In the genomic region with DNA sequence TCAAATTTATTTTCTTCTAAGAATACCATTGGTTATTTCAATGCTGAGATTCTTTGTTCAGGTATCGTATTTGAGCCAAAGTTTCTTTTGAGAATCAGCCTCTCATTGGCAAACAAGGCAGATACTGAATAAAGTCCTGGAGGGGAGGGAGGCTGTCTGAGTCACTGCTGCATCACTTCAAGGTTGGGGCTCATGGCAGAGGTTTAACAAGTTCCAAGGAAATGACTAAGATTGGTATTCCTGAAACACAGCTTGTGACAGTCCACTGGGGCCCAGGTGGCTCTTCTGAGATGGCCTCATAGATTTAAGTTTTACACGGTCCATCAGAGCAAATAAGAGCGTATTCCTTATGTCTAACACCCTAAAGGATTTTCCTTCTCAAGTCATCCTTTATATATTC, we compare ENCODE assay signal across 14 cellular contexts.
DNase-seq lines count a peak whose midpoint lies in the region; FAIRE-seq and TF ChIP-seq lines count a peak whose summit lies in the region.
"Had no signal": no experiment of that assay in that cellular context is flagged by ENCODE, and none has a peak within 500 bp of the region (broad histone marks: within the 10 kb centered on the region; RNA-seq: fewer than 3 reads in every experiment).

No MANE protein-coding gene starts in this region.

- H3K9me3 ChIP-seq in BE2C: no peaks in the 10 kb centered on the region

- no peak overlapping the region for H3K4me3 ChIP-seq in BE2C (ENCODE audit: low read depth, low read length)
- H3K4me3 ChIP-seq: GM12878 had no signal

- DNase-seq in GM03348 (ENCODE audit: low spot score): peak; percentile 73
- DNase-seq in RCC 7860 (ENCODE audit: low spot score): peak; percentile 89
- peak; percentile 91 for DNase-seq in epithelial cell of prostate (ENCODE audit: low read depth, low spot score)
- DNase-seq in non-pigmented ciliary epithelial cell (ENCODE audit: low read depth): peak; percentile 43
- DNase-seq in BE2C: no peak
- no peak for DNase-seq in NCI-H1105 (lab: John Stamatoyannopoulos, UW)
- DNase-seq in DMS 273 (lab: John Stamatoyannopoulos, UW; ENCODE audit: unreplicated experiment): no peak
- DNase-seq in GM19239 (ENCODE audit: insufficient read length, low spot score): no peak
- DNase-seq: activated B cell treated with CpG ODN at 0.5 μM for 24 hours; activated T-cell treated with anti-CD3 and anti-CD28 coated beads, Interleukin-2, amount 50 U/mL, for 4 hours; NCI-H2171 treated with DMSO at 0.1 percent for 48 hours; right cardiac atrium; Right ventricle myocardium superior had no signal

- H3K27ac ChIP-seq in epithelial cell of prostate: peak overlapping the region; percentile 85

- H3K36me3 ChIP-seq in BE2C: no peaks in the 10 kb centered on the region

- H3K4me1 ChIP-seq in BE2C: no peaks in the 10 kb centered on the region

- FAIRE-seq in RCC 7860 (lab: Jason Lieb, UNC) (peak; percentile 97), GM19239 (lab: Jason Lieb, UNC) (no peak)
- FAIRE-seq: GM12878 had no signal

- H3K27me3 ChIP-seq in BE2C: no peaks in the 10 kb centered on the region

- no peak for TF ChIP-seq CTCF in BE2C (IDR thresholded peaks at IDR 0.05; ENCODE audit: low read depth, low read length)

Comparison
In these comparisons a context has a peak if more than half of its experiments do, and no peak if none do; other contexts are left out.
1. DNase-seq: peak in GM03348 (single experiment), RCC 7860 (single experiment), epithelial cell of prostate (single experiment) and non-pigmented ciliary epithelial cell (single experiment); none in BE2C (single experiment), NCI-H1105 (single experiment), DMS 273 (single experiment) and GM19239 (single experiment).